2 cellular contexts compared by ENCODE assay signal in the genomic region with DNA sequence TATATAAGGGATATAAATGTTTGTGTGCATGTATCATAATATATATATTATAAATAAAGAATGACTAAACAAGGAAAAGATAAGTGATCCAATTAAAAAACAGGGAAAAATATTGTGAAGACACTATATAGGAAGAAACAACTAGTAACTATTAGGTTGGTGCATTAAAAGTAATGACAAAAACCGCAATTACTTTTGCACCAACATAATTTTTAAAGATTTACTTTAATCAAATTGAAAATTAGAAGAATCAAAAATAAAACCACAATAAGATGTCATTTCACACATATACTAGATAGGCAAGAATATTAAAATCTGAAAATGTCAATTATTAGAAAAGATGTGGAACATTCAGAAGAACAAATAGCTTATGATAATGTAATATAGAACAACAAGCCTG.
TF ChIP-seq lines count a peak whose summit lies in the region.

No MANE protein-coding gene starts in this region.

TF ChIP-seq in HepG2, 621 proteins besides CTCF, POLR2A, EP300 and RAD21 (continued from another document):
- TF ChIP-seq ZBTB40 (IDR thresholded peaks at IDR 0.05) (peak; percentile 93), ZBTB40 (CRISPR knock-in tag; IDR thresholded peaks at IDR 0.05) (no peak)

TF ChIP-seq in GM12878, 131 proteins besides CTCF, POLR2A, EP300 and RAD21:
- peak; percentile 43; the same call in 1 of the 2 replicates for TF ChIP-seq ZBTB40 (IDR thresholded peaks at IDR 0.05; ENCODE audit: borderline replicate concordance)
- TF ChIP-seq CHD4 (IDR thresholded peaks at IDR 0.05) = no peak
- no peak for TF ChIP-seq NFIC (IDR thresholded peaks at IDR 0.05; ENCODE audit: low read depth, low read length)
- TF ChIP-seq FOXK2 (IDR thresholded peaks at IDR 0.05) = no peak
